ENCODE assay signal across 15 cellular contexts in genomic region chr14:92952497-92953298, GRCh38. TPM values are rescaled to one million over a fixed set of nuclear protein-coding genes. Genes with fewer than 3 reads are reported as not detected.
DNase-seq lines count a peak whose midpoint lies in the region; ATAC-seq and TF ChIP-seq lines count a peak whose summit lies in the region.
"Had no signal": no experiment of that assay in that cellular context is flagged by ENCODE, and none has a peak within 500 bp of the region (broad histone marks: within the 10 kb centered on the region; RNA-seq: fewer than 3 reads in every experiment).

No MANE protein-coding gene starts in this region.

- H3K27ac Mint-ChIP-seq in brain, result peak overlapping the region in 4 of 5 experiments; percentile 23 to 84 (median 76)

- peaks cover 16% of the 10 kb centered on the region for H3K4me1 Mint-ChIP-seq in brain

- peaks cover 3% of the 10 kb centered on the region for H3K27me3 Mint-ChIP-seq in brain
- H3K27me3 Mint-ChIP-seq: activated CD8-positive, alpha-beta memory T cell treated with anti-CD3 and anti-CD28 coated beads, Interleukin-2, amount 10 ng/mL, durations not matched to agents 7 days and 5 days had no signal

- TF ChIP-seq CTCF in C4-2B (conservative IDR thresholded peaks at IDR 0.05) (no peak), brain (conservative IDR thresholded peaks at IDR 0.05) (no peak), left ventricle myocardium inferior (IDR thresholded peaks at IDR 0.05; ENCODE audit: borderline replicate concordance) (peak; percentile 13)

- H3K4me1 ChIP-seq in left ventricle myocardium inferior, result peaks cover 68% of the 10 kb centered on the region
- H3K4me1 ChIP-seq: colonic mucosa, foreskin keratinocyte, pancreas had no signal

- peaks cover 4% of the 10 kb centered on the region for H3K36me3 Mint-ChIP-seq in brain

- H3K4me3 ChIP-seq in left ventricle myocardium inferior, result no peak overlapping the region
- H3K4me3 ChIP-seq: colonic mucosa, lung, pancreas, PC-9 had no signal

- ATAC-seq in esophagus mucosa, result no peak

- H3K27ac ChIP-seq in C4-2B, result peak overlapping the region; percentile 3; the same call in 1 of the 2 replicates
- H3K27ac ChIP-seq in left ventricle myocardium inferior (replicated peaks), result peak overlapping the region; percentile 87
- H3K27ac ChIP-seq: colonic mucosa, foreskin keratinocyte, pancreas, PC-9 had no signal

- intact Hi-C loops in left ventricle myocardium inferior (cut with micrococcal nuclease), result loop anchor here (5.0 kb wide), 1 partner anchor 185 kb away; no protein-coding TSS in a partner anchor

- H3K27me3 ChIP-seq in left ventricle myocardium inferior (ENCODE audit: low read depth), result no peaks in the 10 kb centered on the region
- H3K27me3 ChIP-seq: colonic mucosa, foreskin keratinocyte, pancreas had no signal

- no peaks in the 10 kb centered on the region for H3K9me3 Mint-ChIP-seq in brain

- H3K9me3 ChIP-seq in left ventricle myocardium inferior (replicated peaks), result no peaks in the 10 kb centered on the region
- H3K9me3 ChIP-seq: colonic mucosa, pancreas had no signal

- no peak overlapping the region for H3K4me3 Mint-ChIP-seq in brain
- H3K4me3 Mint-ChIP-seq: activated CD8-positive, alpha-beta memory T cell treated with anti-CD3 and anti-CD28 coated beads, Interleukin-2, amount 10 ng/mL, durations not matched to agents 7 days and 5 days had no signal

- peaks cover 37% of the 10 kb centered on the region for H3K36me3 ChIP-seq in left ventricle myocardium inferior

- DNase-seq in left ventricle myocardium inferior (peak; percentile 79), putamen (ENCODE audit: low spot score) (peak; percentile 31), pons (ENCODE audit: low spot score) (no peak), NCI-H774 (lab: John Stamatoyannopoulos, UW) (no peak), SW480 (ENCODE audit: low spot score) (no peak)
- DNase-seq: NCI-H1417 treated with DMSO at 0.1 percent for 48 hours had no signal

RNA-seq across cellular contexts. Expression of gene CHGA, which starts 29.7 kb away (rescaled TPM):
- 1,071 TPM for polyA plus RNA-seq in brain (ENCODE audit: insufficient read depth, low read depth, low replicate concordance)
- not detected for total RNA-seq in left ventricle myocardium inferior
- total RNA-seq in esophagus mucosa, result 0.08 TPM
- total RNA-seq: activated CD8-positive, alpha-beta memory T cell treated with anti-CD3 and anti-CD28 coated beads, Interleukin-2, amount 10 ng/mL, durations not matched to agents 7 days and 5 days; foreskin keratinocyte; PC-9 had no signal
- polyA plus RNA-seq: foreskin keratinocyte had no signal

Comparison
In these comparisons a context has a peak if more than half of its experiments do, and no peak if none do; other contexts are left out.
1. DNase-seq: peak in left ventricle myocardium inferior (single experiment) and putamen (single experiment); none in pons (single experiment), NCI-H774 (single experiment) and SW480 (single experiment).